ENCODE assay signal across 9 cellular contexts in genomic region chr11:128499613-128500213, GRCh38.
DNase-seq lines count a peak whose midpoint lies in the region; ATAC-seq and TF ChIP-seq lines count a peak whose summit lies in the region.
"Had no signal": no experiment of that assay in that cellular context is flagged by ENCODE, and none has a peak within 500 bp of the region (broad histone marks: within the 10 kb centered on the region; RNA-seq: fewer than 3 reads in every experiment).

No MANE protein-coding gene starts in this region.

- H3F3A ChIP-seq in GM23338 (replicated peaks; ENCODE audit: low read depth): no peaks in the 10 kb centered on the region
- peaks cover 53% of the 10 kb centered on the region for H3F3A ChIP-seq in smooth muscle cell (ENCODE audit: low read depth)

- no peak for DNase-seq in GM23338 (ENCODE audit: low spot score)
- no peak for DNase-seq in T-cell
- DNase-seq in fibroblast of lung (ENCODE audit: low read depth in 2 of 2): no peak
- DNase-seq in smooth muscle cell (lab: John Stamatoyannopoulos, UW; ENCODE audit: unreplicated experiment): no peak
- DNase-seq in lower leg skin (ENCODE audit: low spot score in 2 of 2): no peak
- DNase-seq in NCI-H187 treated with DMSO at 0.1 percent for 48 hours (lab: John Stamatoyannopoulos, UW): no peak
- no peak for DNase-seq in NCI-H146 (lab: John Stamatoyannopoulos, UW)
- DNase-seq: GF-D8, NCI-H524 treated with DMSO at 0.1 percent for 48 hours had no signal

- H3K4me2 ChIP-seq in GM23338 (no peak overlapping the region; the same call in 1 of the 2 replicates), fibroblast of lung (ENCODE audit: extremely low read depth, insufficient read depth, low read length) (peak overlapping the region; percentile 61), smooth muscle cell (peak overlapping the region; percentile 78)

- H3K27me3 ChIP-seq in GM23338 (ENCODE audit: insufficient read depth): no peaks in the 10 kb centered on the region
- no peaks in the 10 kb centered on the region for H3K27me3 ChIP-seq in fibroblast of lung (ENCODE audit: control insufficient read depth, insufficient read depth, low read length)
- no peaks in the 10 kb centered on the region for H3K27me3 ChIP-seq in smooth muscle cell (ENCODE audit: low read depth)

- H3K27ac Mint-ChIP-seq in GM23338: peak overlapping the region; percentile 12
- peak overlapping the region; percentile 97 for H3K27ac Mint-ChIP-seq in T-cell

- no peaks in the 10 kb centered on the region for H3K9me3 ChIP-seq in fibroblast of lung (ENCODE audit: control insufficient read depth, insufficient read depth, low read depth, low read length)
- H3K9me3 ChIP-seq in smooth muscle cell (replicated peaks; ENCODE audit: low read depth): no peaks in the 10 kb centered on the region

- intact Hi-C loops in lower leg skin (cut with DNase I; ENCODE audit: low total_unique reads): no loop called here

- ATAC-seq in GM23338: no peak
- no peak for ATAC-seq in T-cell (replicated peaks in 1 of 4)

- H3K9ac ChIP-seq in fibroblast of lung (ENCODE audit: insufficient read depth, low read length): peak overlapping the region; percentile 53
- peak overlapping the region; percentile 45 for H3K9ac ChIP-seq in smooth muscle cell (ENCODE audit: low read depth)

- H3K27ac ChIP-seq in GM23338 (ENCODE audit: low read depth) (peak overlapping the region; percentile 48; the same call in 1 of the 2 replicates), fibroblast of lung (ENCODE audit: insufficient read depth, low read length) (peak overlapping the region; percentile 92), smooth muscle cell (ENCODE audit: low read depth) (peak overlapping the region; percentile 97)

- TF ChIP-seq CTCF in GM23338 (conservative IDR thresholded peaks at IDR 0.05; ENCODE audit: low read depth in 2 of 2) (no peak), fibroblast of lung (conservative IDR thresholded peaks at IDR 0.05 in 1 of 2, IDR thresholded peaks at IDR 0.05 in 1 of 2; ENCODE audit: low read depth in 1 of 2, low read length in 2 of 2) (no peak), smooth muscle cell (IDR thresholded peaks at IDR 0.05; ENCODE audit: borderline replicate concordance, insufficient read depth, poor library complexity, severe bottlenecking) (no peak), lower leg skin (IDR thresholded peaks at IDR 0.05) (no peak)

- H3K4me1 ChIP-seq in GM23338 (ENCODE audit: insufficient read depth) (peaks cover 38% of the 10 kb centered on the region), fibroblast of lung (ENCODE audit: control insufficient read depth, extremely low read depth, insufficient read depth, low read length) (peaks cover 71% of the 10 kb centered on the region), smooth muscle cell (ENCODE audit: low read depth) (peaks cover 49% of the 10 kb centered on the region)

- H3K36me3 Mint-ChIP-seq in GM23338 (ENCODE audit: low read depth) (peaks cover 7% of the 10 kb centered on the region; the same call in 1 of the 3 replicates), T-cell (peaks cover 74% of the 10 kb centered on the region)

- WGBS in smooth muscle cell (ENCODE audit: low lambda C conversion rate): 71% methylated on average over 13 of the region's 13 CpGs
- 59 to 71% methylated on average over 13 of the region's 13 CpGs for WGBS in lower leg skin, 2 donors

- peaks cover 15% of the 10 kb centered on the region; the same call in 1 of the 2 replicates for H4K20me1 ChIP-seq in GM23338 (replicated peaks; ENCODE audit: insufficient read depth)
- H4K20me1 ChIP-seq in fibroblast of lung (ENCODE audit: control insufficient read depth, extremely low read depth, insufficient read depth, low read length): no peaks in the 10 kb centered on the region
- H4K20me1 ChIP-seq in smooth muscle cell (ENCODE audit: low read depth): peaks cover 9% of the 10 kb centered on the region

- CTCF ChIA-PET in T-cell (lab: Charles Lee): interaction anchor here in 1 of 2 donors (1.2 to 2.9 kb wide), 4 partner anchors 9 to 131 kb away, joined by 3 to 9 read pairs (median 6); no protein-coding TSS in a partner anchor

- H2AFZ ChIP-seq in GM23338 (no peak overlapping the region), fibroblast of lung (ENCODE audit: low read length) (no peak overlapping the region), smooth muscle cell (ENCODE audit: low read depth) (no peak overlapping the region)

- H3K36me3 ChIP-seq in GM23338 (ENCODE audit: insufficient read depth) (peaks cover 3% of the 10 kb centered on the region; the same call in 1 of the 2 replicates), fibroblast of lung (ENCODE audit: control insufficient read depth, insufficient read depth, low read length) (no peaks in the 10 kb centered on the region), smooth muscle cell (ENCODE audit: low read depth) (no peaks in the 10 kb centered on the region)

- H3K9me2 ChIP-seq in GM23338 (ENCODE audit: insufficient read depth): no peaks in the 10 kb centered on the region

- no peak overlapping the region for H3K4me3 Mint-ChIP-seq in GM23338
- H3K4me3 Mint-ChIP-seq in T-cell: peak overlapping the region; percentile 76 to 99 (median 78)

- POLR2A ChIA-PET in T-cell (lab: Charles Lee): interaction anchor here (0.6 to 2.0 kb wide), 6 partner anchors 19 to 302 kb away, joined by 3 to 6 read pairs (median 4); no protein-coding TSS in a partner anchor

- H3K4me3 ChIP-seq in GM23338: no peak overlapping the region
- peak overlapping the region in 1 of 4 experiments; percentile 34 for H3K4me3 ChIP-seq in fibroblast of lung (replicated peaks in 1 of 4; ENCODE audit: control extremely low read depth in 1 of 4, insufficient read depth in 1 of 4, low read depth in 3 of 4, low read length in 4 of 4)
- no peak overlapping the region for H3K4me3 ChIP-seq in smooth muscle cell
- no peak overlapping the region for H3K4me3 ChIP-seq in lower leg skin (ENCODE audit: low read depth, poor library complexity, severe bottlenecking)

- peaks cover 2% of the 10 kb centered on the region for H3K27me3 Mint-ChIP-seq in GM23338 (ENCODE audit: insufficient read depth, low read depth, poor library complexity)
- H3K27me3 Mint-ChIP-seq in T-cell: no peaks in the 10 kb centered on the region

- H3K79me2 ChIP-seq in GM23338 (replicated peaks; ENCODE audit: insufficient read depth) (peaks cover 75% of the 10 kb centered on the region), fibroblast of lung (ENCODE audit: control insufficient read depth, insufficient read depth, low read length) (peaks cover 89% of the 10 kb centered on the region), smooth muscle cell (ENCODE audit: low read depth) (peaks cover 57% of the 10 kb centered on the region)

- H3K4me1 Mint-ChIP-seq in GM23338 (peaks cover 30% of the 10 kb centered on the region), T-cell (peaks cover 98 to 100% (median 98%) of the 10 kb centered on the region in 3 donors)

- H3K9me3 Mint-ChIP-seq in GM23338 (peaks cover 5% of the 10 kb centered on the region; the same call in 2 of the 3 replicates), T-cell (no peaks in the 10 kb centered on the region)

- TF ChIP-seq POLR2A in lower leg skin (IDR thresholded peaks at IDR 0.05): no peak

TF ChIP-seq in GM23338, 12 proteins besides CTCF, POLR2A, EP300 and RAD21:
- TF ChIP-seq, protein P1, sequence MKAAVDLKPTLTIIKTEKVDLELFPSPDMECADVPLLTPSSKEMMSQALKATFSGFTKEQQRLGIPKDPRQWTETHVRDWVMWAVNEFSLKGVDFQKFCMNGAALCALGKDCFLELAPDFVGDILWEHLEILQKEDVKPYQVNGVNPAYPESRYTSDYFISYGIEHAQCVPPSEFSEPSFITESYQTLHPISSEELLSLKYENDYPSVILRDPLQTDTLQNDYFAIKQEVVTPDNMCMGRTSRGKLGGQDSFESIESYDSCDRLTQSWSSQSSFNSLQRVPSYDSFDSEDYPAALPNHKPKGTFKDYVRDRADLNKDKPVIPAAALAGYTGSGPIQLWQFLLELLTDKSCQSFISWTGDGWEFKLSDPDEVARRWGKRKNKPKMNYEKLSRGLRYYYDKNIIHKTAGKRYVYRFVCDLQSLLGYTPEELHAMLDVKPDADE (IDR thresholded peaks at IDR 0.05): no peak
- TF ChIP-seq ZNF331 (CRISPR knock-in tag; IDR thresholded peaks at IDR 0.05; ENCODE audit: low read depth): no peak
- TF ChIP-seq ZNF114 (CRISPR knock-in tag; IDR thresholded peaks at IDR 0.05): no peak
